ENCODE assay signal across 21 cellular contexts in the genomic region with DNA sequence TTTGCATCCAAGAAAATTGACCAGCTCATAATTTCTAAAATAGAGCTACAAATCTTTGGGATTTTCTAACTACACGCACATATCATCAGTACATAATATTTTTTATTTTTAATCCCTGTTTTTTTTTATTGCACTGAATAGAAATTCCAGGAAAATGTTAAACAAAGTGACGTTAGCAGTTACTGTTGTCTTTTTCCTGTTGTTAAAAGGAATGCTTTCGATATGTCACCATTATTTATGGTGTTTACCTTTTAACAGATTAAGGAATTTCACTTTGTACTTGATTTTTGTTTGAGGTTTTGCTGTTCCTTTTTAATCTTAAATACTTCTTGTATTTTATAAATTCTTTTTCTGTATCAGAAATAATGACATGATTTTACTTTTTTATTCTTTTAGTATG.
DNase-seq lines count a peak whose midpoint lies in the region; ATAC-seq, FAIRE-seq and TF ChIP-seq lines count a peak whose summit lies in the region.
"Had no signal": no experiment of that assay in that cellular context is flagged by ENCODE, and none has a peak within 500 bp of the region (broad histone marks: within the 10 kb centered on the region; RNA-seq: fewer than 3 reads in every experiment).

No MANE protein-coding gene starts in this region.

- CTCF ChIA-PET in PC-3 (lab: Charles Lee), result no interaction called here

- H3K79me2 ChIP-seq in PC-3 (ENCODE audit: low read length), result no peaks in the 10 kb centered on the region

- H3K27ac ChIP-seq in PC-3 (ENCODE audit: low read length), result no peak overlapping the region
- no peak overlapping the region for H3K27ac ChIP-seq in endodermal cell (ENCODE audit: low read depth, low read length)
- no peak overlapping the region for H3K27ac ChIP-seq in kidney (ENCODE audit: low read depth in 2 of 2, low read length in 2 of 2)
- H3K27ac ChIP-seq: HL-60, RWPE1 had no signal

- H3K4me1 ChIP-seq in PC-3 (ENCODE audit: insufficient read depth, low read length) (peaks cover 24% of the 10 kb centered on the region), endodermal cell (ENCODE audit: control insufficient read depth, insufficient read depth, low read length) (no peaks in the 10 kb centered on the region), kidney (ENCODE audit: control insufficient read depth in 1 of 2, insufficient read depth in 1 of 2, low read depth in 1 of 2, low read length in 2 of 2) (peaks cover 0 to 11% of the 10 kb centered on the region in 2 donors)

- BruUV-seq in PC-3 (replicated peaks; lab: Mats Ljungman, UMichigan), result no TSS peak

- DNase-seq in PC-3 (no peak), endodermal cell (no peak), kidney (no peak), MV-4-11 (lab: John Stamatoyannopoulos, UW) (no peak), SHP77 treated with DMSO at 0.1 percent for 48 hours (lab: John Stamatoyannopoulos, UW) (no peak), NCI-H524 treated with DMSO at 0.1 percent for 48 hours (lab: John Stamatoyannopoulos, UW) (no peak)
- DNase-seq: C1 segment of cervical spinal cord; CD4-positive, alpha-beta memory T cell; COR-L47; GF-D8; Kasumi-1; MG63; NCI-H2029; NCI-H446 treated with DMSO at 0.1 percent for 48 hours; NCI-H526 treated with DMSO at 0.1 percent for 48 hours; SHP77 had no signal

- WGBS in endodermal cell (ENCODE audit: insufficient coverage in 1 of 2, insufficient read length in 1 of 2), 2 experiments, result 100% methylated on average over 1 to 3 of the region's 3 CpGs

- no peak overlapping the region; the same call in 1 of the 2 replicates for H3K4me2 ChIP-seq in PC-3 (ENCODE audit: low read length)

- H3K27me3 ChIP-seq in PC-3 (ENCODE audit: low read length), result no peaks in the 10 kb centered on the region
- no peaks in the 10 kb centered on the region for H3K27me3 ChIP-seq in endodermal cell (ENCODE audit: control insufficient read depth, insufficient read depth, low read length, poor library complexity, severe bottlenecking)
- H3K27me3 ChIP-seq: MG63 had no signal

- no peaks in the 10 kb centered on the region for H3K9me2 ChIP-seq in PC-3 (replicated peaks; ENCODE audit: low read length)

- ATAC-seq in PC-3 (no peak), GM21515 (IDR thresholded peaks at IDR 0.05; ENCODE audit: unreplicated experiment) (no peak)
- ATAC-seq: HCT116 had no signal

- FAIRE-seq in kidney (lab: Jason Lieb, UNC), result peak; percentile 30
- FAIRE-seq: GM12891 had no signal

- H3K9ac ChIP-seq in PC-3 (ENCODE audit: low read length) (no peak overlapping the region), endodermal cell (ENCODE audit: extremely low read depth, low read length, poor library complexity, severe bottlenecking) (no peak overlapping the region), kidney (ENCODE audit: low read length in 2 of 2) (no peak overlapping the region)

- no peaks in the 10 kb centered on the region for H3K9me3 ChIP-seq in PC-3 (ENCODE audit: low read length)
- H3K9me3 ChIP-seq in endodermal cell (ENCODE audit: control insufficient read depth, low read length), result peaks cover 49% of the 10 kb centered on the region
- H3K9me3 ChIP-seq in kidney (ENCODE audit: control insufficient read depth in 1 of 2, low read length in 2 of 2), result no peaks in the 10 kb centered on the region
- H3K9me3 ChIP-seq: MG63 had no signal

- no peaks in the 10 kb centered on the region for H3K36me3 ChIP-seq in PC-3 (ENCODE audit: low read depth, low read length)
- H3K36me3 ChIP-seq in endodermal cell (ENCODE audit: control insufficient read depth, insufficient read depth, low read length), result no peaks in the 10 kb centered on the region
- no peaks in the 10 kb centered on the region for H3K36me3 ChIP-seq in kidney (ENCODE audit: control insufficient read depth in 1 of 2, insufficient read depth in 2 of 2, low read length in 2 of 2)
- H3K36me3 ChIP-seq: MG63 had no signal

- no peak overlapping the region for H3K4me3 Mint-ChIP-seq in endodermal cell
- H3K4me3 Mint-ChIP-seq: CD4-positive, alpha-beta memory T cell had no signal

- no peaks in the 10 kb centered on the region for H3K4me1 Mint-ChIP-seq in endodermal cell
- H3K4me1 Mint-ChIP-seq: CD4-positive, alpha-beta memory T cell had no signal

- no peaks in the 10 kb centered on the region for H3K27me3 Mint-ChIP-seq in endodermal cell (ENCODE audit: insufficient read depth)

- peaks cover 29% of the 10 kb centered on the region for H3K9me3 Mint-ChIP-seq in endodermal cell

- no peaks in the 10 kb centered on the region for H3F3A ChIP-seq in PC-3 (ENCODE audit: low read length, unreplicated experiment)

- intact Hi-C loops in PC-3 (cut with micrococcal nuclease) (no loop called here), kidney (cut with DNase I) (no loop called here)

- H2AFZ ChIP-seq in PC-3 (ENCODE audit: low read length), result 0 out of 2 replicates have a peak overlapping the region, but pooled peaks have one; percentile 30

- TF ChIP-seq CTCF in PC-3 (conservative IDR thresholded peaks at IDR 0.05; ENCODE audit: low read depth, low read length) (no peak), endodermal cell (conservative IDR thresholded peaks at IDR 0.05) (no peak), kidney (IDR thresholded peaks at IDR 0.05; ENCODE audit: borderline replicate concordance, extremely low read depth, insufficient read depth) (no peak)

- H3K4me3 ChIP-seq in PC-3 (ENCODE audit: low read length) (no peak overlapping the region), endodermal cell (ENCODE audit: low read length) (peak overlapping the region; percentile 65), kidney (ENCODE audit: low read length in 2 of 2) (peak overlapping the region in 1 of 2 donors; percentile 2)
- H3K4me3 ChIP-seq: MG63 had no signal

- peaks cover 3% of the 10 kb centered on the region for H3K36me3 Mint-ChIP-seq in endodermal cell (ENCODE audit: low read depth)
- H3K36me3 Mint-ChIP-seq: CD4-positive, alpha-beta memory T cell had no signal

- H3K27ac Mint-ChIP-seq in endodermal cell, result no peak overlapping the region
- H3K27ac Mint-ChIP-seq: CD4-positive, alpha-beta memory T cell had no signal

- POLR2A ChIA-PET in PC-3 (lab: Charles Lee; ENCODE audit: unreplicated experiment), result no interaction called here

- no peaks in the 10 kb centered on the region for H4K20me1 ChIP-seq in PC-3 (ENCODE audit: low read length)
